Comparison of ENCODE assay signal across 8 cellular contexts in genomic region chr7:45663167-45663921, GRCh38.
A peak's percentile ranks its signal among the peaks of the same experiment; 100 is the strongest.
DNase-seq lines count a peak whose midpoint lies in the region; ATAC-seq and TF ChIP-seq lines count a peak whose summit lies in the region.

No MANE protein-coding gene starts in this region.

- H3K4me3 Mint-ChIP-seq in activated CD4-positive, alpha-beta memory T cell treated with anti-CD3 and anti-CD28 coated beads for 36 hours: no peak overlapping the region

- POLR2A ChIA-PET in activated CD4-positive, alpha-beta memory T cell treated with anti-CD3 and anti-CD28 coated beads for 36 hours (lab: Charles Lee): no interaction called here

- peaks cover 3% of the 10 kb centered on the region for H3K9me3 Mint-ChIP-seq in activated CD4-positive, alpha-beta memory T cell treated with anti-CD3 and anti-CD28 coated beads for 36 hours

- WGBS in right cardiac atrium: 78% methylated on average over 20 of the region's 20 CpGs

- H3K4me3 ChIP-seq in AG09309 (ENCODE audit: control insufficient read depth, low read depth, low read length) (no peak overlapping the region), H7 (ENCODE audit: insufficient read depth, low read depth, low read length) (no peak overlapping the region), right cardiac atrium (ENCODE audit: low read length) (no peak overlapping the region), upper lobe of right lung (no peak overlapping the region)

- DNase-seq in AG09309 (ENCODE audit: low read depth): no peak
- peak; percentile 85 for DNase-seq in H7
- DNase-seq in activated CD4-positive, alpha-beta memory T cell treated with anti-CD3 and anti-CD28 coated beads for 36 hours: peak; percentile 47
- DNase-seq in right cardiac atrium: peak in 2 of 3 donors; percentile 72 to 73
- DNase-seq in upper lobe of right lung: no peak
- DNase-seq in T-helper 9 cell: no peak
- no peak for DNase-seq in ureter (ENCODE audit: low spot score)

- peaks cover 4% of the 10 kb centered on the region for H3K27me3 Mint-ChIP-seq in activated CD4-positive, alpha-beta memory T cell treated with anti-CD3 and anti-CD28 coated beads for 36 hours

- H3K4me1 ChIP-seq in right cardiac atrium (ENCODE audit: control insufficient read depth, insufficient read depth, low read length) (no peaks in the 10 kb centered on the region), upper lobe of right lung (no peaks in the 10 kb centered on the region)

- H3K36me3 Mint-ChIP-seq in activated CD4-positive, alpha-beta memory T cell treated with anti-CD3 and anti-CD28 coated beads for 36 hours: no peaks in the 10 kb centered on the region

- CTCF ChIA-PET in activated CD4-positive, alpha-beta memory T cell treated with anti-CD3 and anti-CD28 coated beads for 36 hours (lab: Charles Lee): interaction anchor here (0.7 to 1.7 kb wide), 3 partner anchors 191 to 195 kb away, joined by 3 to 7 read pairs (median 7); no protein-coding TSS in a partner anchor

- H3K27ac ChIP-seq in right cardiac atrium (ENCODE audit: low read length) (no peak overlapping the region), upper lobe of right lung (no peak overlapping the region)

- no peak overlapping the region for H3K27ac Mint-ChIP-seq in activated CD4-positive, alpha-beta memory T cell treated with anti-CD3 and anti-CD28 coated beads for 36 hours

- H3K36me3 ChIP-seq in H7 (replicated peaks; ENCODE audit: control insufficient read depth, insufficient read depth, low read length): no peaks in the 10 kb centered on the region; the same call in 1 of the 2 replicates
- no peaks in the 10 kb centered on the region for H3K36me3 ChIP-seq in upper lobe of right lung

- intact Hi-C loops in activated CD4-positive, alpha-beta memory T cell treated with anti-CD3 and anti-CD28 coated beads for 36 hours (cut with micrococcal nuclease): no loop called here
- intact Hi-C loops in right cardiac atrium (cut with DNase I): no loop called here
- intact Hi-C loops in upper lobe of right lung (cut with DNase I): no loop called here

- H3K4me1 Mint-ChIP-seq in activated CD4-positive, alpha-beta memory T cell treated with anti-CD3 and anti-CD28 coated beads for 36 hours (ENCODE audit: low read depth): no peaks in the 10 kb centered on the region

- TF ChIP-seq CTCF in AG09309 (IDR thresholded peaks at IDR 0.05; ENCODE audit: control insufficient read depth, insufficient read depth, low read depth, low read length, missing control alignments) (peak; percentile 82), upper lobe of right lung (IDR thresholded peaks at IDR 0.05) (peak; percentile 73)

- ATAC-seq in right cardiac atrium: peak; percentile 51 to 59
- ATAC-seq in upper lobe of right lung: peak; percentile 74
- no peak for ATAC-seq in HG02623 (IDR thresholded peaks at IDR 0.05; ENCODE audit: unreplicated experiment)

- H3K27me3 ChIP-seq in H7 (ENCODE audit: control insufficient read depth, insufficient read depth, low read length) (no peaks in the 10 kb centered on the region), right cardiac atrium (ENCODE audit: control insufficient read depth, insufficient read depth) (no peaks in the 10 kb centered on the region), upper lobe of right lung (no peaks in the 10 kb centered on the region)

- no peaks in the 10 kb centered on the region for H3K9me3 ChIP-seq in right cardiac atrium (ENCODE audit: control insufficient read depth, low read length)
- no peaks in the 10 kb centered on the region for H3K9me3 ChIP-seq in upper lobe of right lung

Comparison
In these comparisons a context has a peak if more than half of its experiments do, and no peak if none do; other contexts are left out.
1. DNase-seq: peak in H7 (single experiment), activated CD4-positive, alpha-beta memory T cell treated with anti-CD3 and anti-CD28 coated beads for 36 hours (single experiment) and right cardiac atrium (2 of 3); none in AG09309 (single experiment), upper lobe of right lung (single experiment), T-helper 9 cell (single experiment) and ureter (single experiment).